ENCODE assay signal across 25 cellular contexts in genomic region chr1:28401760-28402159, GRCh38.
"Had no signal": no experiment of that assay in that cellular context is flagged by ENCODE, and none has a peak within 500 bp of the region (broad histone marks: within the 10 kb centered on the region; RNA-seq: fewer than 3 reads in every experiment).

No MANE protein-coding gene starts in this region.

- H3K4me3 ChIP-seq: breast epithelium had no signal

- H3K9ac ChIP-seq: SK-N-SH had no signal

- H3K9me3 ChIP-seq: breast epithelium, SK-N-SH had no signal

- H3K27me3 ChIP-seq: breast epithelium had no signal

- H3K36me3 Mint-ChIP-seq: activated naive CD8-positive, alpha-beta T cell treated with anti-CD3 and anti-CD28 coated beads for 36 hours had no signal

- H3K27me3 Mint-ChIP-seq: activated CD4-positive, alpha-beta memory T cell treated with anti-CD3 and anti-CD28 coated beads, Interleukin-2, amount 10 ng/mL, durations not matched to agents 7 days and 5 days; activated CD4-positive, alpha-beta T cell treated with anti-CD3 and anti-CD28 coated beads for 36 hours; activated naive CD4-positive, alpha-beta T cell treated with anti-CD3 and anti-CD28 coated beads, Interleukin-2, amount 10 ng/mL, durations not matched to agents 7 days and 5 days; activated naive CD8-positive, alpha-beta T cell treated with anti-CD3 and anti-CD28 coated beads for 36 hours; activated T-helper 17 cell treated with anti-CD3 and anti-CD28 coated beads, Interleukin-2, amount 50 U/mL, for 72 hours had no signal

- H3K9me3 Mint-ChIP-seq: activated CD4-positive, alpha-beta memory T cell treated with anti-CD3 and anti-CD28 coated beads, Interleukin-2, amount 10 ng/mL, durations not matched to agents 7 days and 5 days; activated naive CD4-positive, alpha-beta T cell treated with anti-CD3 and anti-CD28 coated beads, Interleukin-2, amount 10 ng/mL, durations not matched to agents 7 days and 5 days; activated naive CD8-positive, alpha-beta T cell treated with anti-CD3 and anti-CD28 coated beads for 36 hours; activated T-helper 17 cell treated with anti-CD3 and anti-CD28 coated beads, Interleukin-2, amount 50 U/mL, for 72 hours had no signal

- H3K27ac Mint-ChIP-seq: activated CD4-positive, alpha-beta memory T cell treated with anti-CD3 and anti-CD28 coated beads, Interleukin-2, amount 10 ng/mL, durations not matched to agents 7 days and 5 days; activated CD4-positive, alpha-beta T cell treated with anti-CD3 and anti-CD28 coated beads for 36 hours; activated naive CD4-positive, alpha-beta T cell treated with anti-CD3 and anti-CD28 coated beads, Interleukin-2, amount 10 ng/mL, durations not matched to agents 7 days and 5 days; activated naive CD8-positive, alpha-beta T cell treated with anti-CD3 and anti-CD28 coated beads for 36 hours; activated T-helper 17 cell treated with anti-CD3 and anti-CD28 coated beads, Interleukin-2, amount 50 U/mL, for 72 hours had no signal

- H3K4me1 ChIP-seq: breast epithelium had no signal

- H3K4me2 ChIP-seq: SK-N-SH had no signal

- DNase-seq: activated CD4-positive, alpha-beta memory T cell treated with anti-CD3 and anti-CD28 coated beads, Interleukin-2, amount 10 ng/mL, durations not matched to agents 7 days and 5 days; activated CD4-positive, alpha-beta T cell treated with anti-CD3 and anti-CD28 coated beads for 36 hours; activated CD4-positive, alpha-beta T cell treated with anti-CD3 and anti-CD28 coated beads, Interleukin-2, amount 50 U/mL, for 1 hour; activated gamma-delta T cell treated with Interleukin-2 at 50 U/mL for 16 hours; activated naive CD4-positive, alpha-beta T cell treated with anti-CD3 and anti-CD28 coated beads, Interleukin-2, amount 10 ng/mL, durations not matched to agents 7 days and 5 days; activated naive CD8-positive, alpha-beta T cell treated with anti-CD3 and anti-CD28 coated beads for 36 hours; activated T-cell treated with anti-CD3 and anti-CD28 coated beads for 4 hours; activated T-cell treated with anti-CD3 and anti-CD28 coated beads, Interleukin-2, amount 50 U/mL, for 48 hours; anterior cingulate cortex; central memory CD4-positive, alpha-beta T cell; Karpas-422; MM.1S; NCI-H1105 treated with DMSO at 0.1 percent for 48 hours; NCI-H1436 treated with DMSO at 0.1 percent for 48 hours; NCI-H187; NCI-H2081; NCI-H226; NCI-H510A; NCI-H526 treated with DMSO at 0.1 percent for 48 hours; NCI-H82; SK-N-SH; T-helper 1 cell had no signal

- H3K27ac ChIP-seq: breast epithelium, VCaP had no signal

- H3K4me1 Mint-ChIP-seq: activated CD4-positive, alpha-beta memory T cell treated with anti-CD3 and anti-CD28 coated beads, Interleukin-2, amount 10 ng/mL, durations not matched to agents 7 days and 5 days; activated CD4-positive, alpha-beta T cell treated with anti-CD3 and anti-CD28 coated beads for 36 hours; activated naive CD4-positive, alpha-beta T cell treated with anti-CD3 and anti-CD28 coated beads, Interleukin-2, amount 10 ng/mL, durations not matched to agents 7 days and 5 days; activated T-helper 17 cell treated with anti-CD3 and anti-CD28 coated beads, Interleukin-2, amount 50 U/mL, for 72 hours had no signal

- H3K4me3 Mint-ChIP-seq: activated CD4-positive, alpha-beta memory T cell treated with anti-CD3 and anti-CD28 coated beads, Interleukin-2, amount 10 ng/mL, durations not matched to agents 7 days and 5 days; activated CD4-positive, alpha-beta T cell treated with anti-CD3 and anti-CD28 coated beads for 36 hours; activated naive CD4-positive, alpha-beta T cell treated with anti-CD3 and anti-CD28 coated beads, Interleukin-2, amount 10 ng/mL, durations not matched to agents 7 days and 5 days; activated naive CD8-positive, alpha-beta T cell treated with anti-CD3 and anti-CD28 coated beads for 36 hours; activated T-helper 17 cell treated with anti-CD3 and anti-CD28 coated beads, Interleukin-2, amount 50 U/mL, for 72 hours had no signal

- H3K36me3 ChIP-seq: breast epithelium had no signal

- ATAC-seq: activated CD4-positive, alpha-beta T cell treated with anti-CD3 and anti-CD28 coated beads for 36 hours; activated T-helper 17 cell treated with anti-CD3 and anti-CD28 coated beads, Interleukin-2, amount 50 U/mL, for 72 hours had no signal
